ENCODE assay signal across 29 cellular contexts in genomic region chr15:81117136-81117535, GRCh38. TPM values are rescaled to one million over a fixed set of nuclear protein-coding genes. Genes with fewer than 3 reads are reported as not detected.
DNase-seq lines count a peak whose midpoint lies in the region; ATAC-seq and TF ChIP-seq lines count a peak whose summit lies in the region.
"Had no signal": no experiment of that assay in that cellular context is flagged by ENCODE, and none has a peak within 500 bp of the region (broad histone marks: within the 10 kb centered on the region; RNA-seq: fewer than 3 reads in every experiment).

No MANE protein-coding gene starts in this region.

- no peak overlapping the region for H3K4me3 ChIP-seq in fibroblast of mammary gland (ENCODE audit: control insufficient read depth, low read depth, low read length)
- H3K4me3 ChIP-seq: BLaER1, gastroesophageal sphincter, GM12878, transverse colon had no signal

- ATAC-seq in GM21526 (IDR thresholded peaks at IDR 0.05; ENCODE audit: low FRiP score, unreplicated experiment), result no peak
- ATAC-seq: gastroesophageal sphincter, GM12878 had no signal

- no peaks in the 10 kb centered on the region for H3K36me3 Mint-ChIP-seq in activated CD4-positive, alpha-beta memory T cell treated with anti-CD3 and anti-CD28 coated beads for 36 hours

- intact Hi-C loops in activated CD4-positive, alpha-beta memory T cell treated with anti-CD3 and anti-CD28 coated beads for 36 hours (cut with micrococcal nuclease), result no loop called here
- intact Hi-C loops in head of caudate nucleus (cut with DNase I), result no loop called here

- H3K27me3 Mint-ChIP-seq in activated CD4-positive, alpha-beta memory T cell treated with anti-CD3 and anti-CD28 coated beads for 36 hours, result peaks cover 32% of the 10 kb centered on the region

- no peak for TF ChIP-seq CTCF in fibroblast of mammary gland (conservative IDR thresholded peaks at IDR 0.05; ENCODE audit: control insufficient read depth, insufficient read depth, low read depth, low read length)

- no peaks in the 10 kb centered on the region for H3K4me1 Mint-ChIP-seq in activated CD4-positive, alpha-beta memory T cell treated with anti-CD3 and anti-CD28 coated beads for 36 hours (ENCODE audit: low read depth)

- H3K9me3 Mint-ChIP-seq in activated CD4-positive, alpha-beta memory T cell treated with anti-CD3 and anti-CD28 coated beads for 36 hours, result no peaks in the 10 kb centered on the region
- H3K9me3 Mint-ChIP-seq: activated T-cell treated with anti-CD3 and anti-CD28 coated beads, Interleukin-2, amount 50 U/mL, for 24 hours; dendritic cell treated with granulocyte-macrophage colony-stimulating factor and Interleukin-4, amounts not matched to agents 40 ng/mL and 50 ng/mL, for 4 days had no signal

- POLR2A ChIA-PET in activated CD4-positive, alpha-beta memory T cell treated with anti-CD3 and anti-CD28 coated beads for 36 hours (lab: Charles Lee), result no interaction called here

- H3K4me3 Mint-ChIP-seq in activated CD4-positive, alpha-beta memory T cell treated with anti-CD3 and anti-CD28 coated beads for 36 hours, result no peak overlapping the region
- H3K4me3 Mint-ChIP-seq: activated T-cell treated with anti-CD3 and anti-CD28 coated beads, Interleukin-2, amount 50 U/mL, for 24 hours; dendritic cell treated with granulocyte-macrophage colony-stimulating factor and Interleukin-4, amounts not matched to agents 40 ng/mL and 50 ng/mL, for 4 days; H9 had no signal

- H3K27ac Mint-ChIP-seq in activated CD4-positive, alpha-beta memory T cell treated with anti-CD3 and anti-CD28 coated beads for 36 hours, result no peak overlapping the region
- H3K27ac Mint-ChIP-seq: activated T-cell treated with anti-CD3 and anti-CD28 coated beads, Interleukin-2, amount 50 U/mL, for 24 hours; dendritic cell treated with granulocyte-macrophage colony-stimulating factor and Interleukin-4, amounts not matched to agents 40 ng/mL and 50 ng/mL, for 4 days; H9 had no signal

- CTCF ChIA-PET in activated CD4-positive, alpha-beta memory T cell treated with anti-CD3 and anti-CD28 coated beads for 36 hours (lab: Charles Lee), result interaction anchor here (1.9 to 4.6 kb wide), 3 partner anchors 9 to 149 kb away, joined by 8 to 38 read pairs (median 10); no protein-coding TSS in a partner anchor

- DNase-seq in NOMO-1 treated with DMSO at 0.1 percent for 48 hours (lab: John Stamatoyannopoulos, UW; ENCODE audit: unreplicated experiment) (peak; percentile 34), NOMO-1 treated with dmso at 0.1 percent for 144 hours (lab: John Stamatoyannopoulos, UW; ENCODE audit: unreplicated experiment) (no peak), amniotic epithelial cell (ENCODE audit: low read depth) (peak; percentile 27), fibroblast of mammary gland (ENCODE audit: low read depth) (peak; percentile 73), stromal cell of bone marrow (ENCODE audit: low read depth) (peak; percentile 48), head of caudate nucleus (no peak)
- DNase-seq in activated CD4-positive, alpha-beta memory T cell treated with anti-CD3 and anti-CD28 coated beads for 36 hours, result no peak
- DNase-seq: activated CD4-positive, alpha-beta T cell treated with anti-CD3 and anti-CD28 coated beads for 1 hour; activated CD8-positive, alpha-beta memory T cell treated with anti-CD3 and anti-CD28 coated beads for 24 hours; activated naive CD4-positive, alpha-beta T cell; activated T-cell treated with anti-CD3 and anti-CD28 coated beads, Interleukin-2, amount 50 U/mL, for 24 hours; Caco-2; caudate nucleus; DND-41; H9; islet precursor cell; Karpas-422; NCI-H1694; NCI-H2171; NCI-H510A treated with DMSO at 0.1 percent for 48 hours; posterior cingulate gyrus; stimulated activated CD8-positive, alpha-beta memory T cell treated with anti-CD3 and anti-CD28 coated beads, Interleukin-4, amount 100 ng/mL, for 48 hours; transverse colon had no signal

RNA-seq across cellular contexts. Expression of gene CFAP161, which starts 16.9 kb away (rescaled TPM):
- not detected for total RNA-seq in activated CD4-positive, alpha-beta memory T cell treated with anti-CD3 and anti-CD28 coated beads for 36 hours
- total RNA-seq: Caco-2; T-helper 1 cell treated with Interleukin-12 subunit alpha and Interleukin-12 subunit beta and Interleukin-4 antibody, amounts not matched to agents 30 ng/mL and 1 ng/mL, for 36 hours; transverse colon had no signal

Comparison
In these comparisons a context has a peak if more than half of its experiments do, and no peak if none do; other contexts are left out.
1. DNase-seq: peak in NOMO-1 treated with DMSO at 0.1 percent for 48 hours (single experiment), amniotic epithelial cell (single experiment), fibroblast of mammary gland (single experiment) and stromal cell of bone marrow (single experiment); none in NOMO-1 treated with dmso at 0.1 percent for 144 hours (single experiment), activated CD4-positive, alpha-beta memory T cell treated with anti-CD3 and anti-CD28 coated beads for 36 hours (single experiment) and head of caudate nucleus (0 of 42).